ENCODE assay signal across 21 cellular contexts in genomic region chr9:88738708-88739107, GRCh38.
DNase-seq lines count a peak whose midpoint lies in the region; ATAC-seq, FAIRE-seq and TF ChIP-seq lines count a peak whose summit lies in the region.
"Had no signal": no experiment of that assay in that cellular context is flagged by ENCODE, and none has a peak within 500 bp of the region (broad histone marks: within the 10 kb centered on the region; RNA-seq: fewer than 3 reads in every experiment).

No MANE protein-coding gene starts in this region.

- intact Hi-C loops in A673 (cut with micrococcal nuclease; ENCODE audit: unreplicated experiment): no loop called here

- no peaks in the 10 kb centered on the region for H3K36me3 ChIP-seq in A673 (ENCODE audit: insufficient read depth, low read length, poor library complexity, severe bottlenecking)
- H3K36me3 ChIP-seq: gastrocnemius medialis had no signal

- no peaks in the 10 kb centered on the region for H3K9me3 ChIP-seq in A673 (ENCODE audit: low read depth, low read length, poor library complexity, severe bottlenecking)
- H3K9me3 ChIP-seq: gastrocnemius medialis had no signal

- no peak overlapping the region for H3K27ac ChIP-seq in A673 (ENCODE audit: low read depth, low read length, poor library complexity, severe bottlenecking)
- H3K27ac ChIP-seq: gastrocnemius medialis had no signal

- no peaks in the 10 kb centered on the region for H3K27me3 ChIP-seq in A673 (replicated peaks; ENCODE audit: insufficient read depth, low read depth, low read length, poor library complexity)
- H3K27me3 ChIP-seq: gastrocnemius medialis had no signal

- TF ChIP-seq CTCF in A673 (conservative IDR thresholded peaks at IDR 0.05; ENCODE audit: low read depth, low read length) (no peak), D721Med (IDR thresholded peaks at IDR 0.05; ENCODE audit: insufficient read depth, missing control alignments) (no peak)

- FAIRE-seq in D721Med (lab: Jason Lieb, UNC): no peak
- FAIRE-seq: astrocyte, TTC549 had no signal

- no peak overlapping the region for H3K4me3 ChIP-seq in A673 (ENCODE audit: low read depth, low read length, poor library complexity, severe bottlenecking)
- H3K4me3 ChIP-seq: gastrocnemius medialis had no signal

- CTCF ChIA-PET in A673 (lab: Charles Lee): no interaction called here

- ATAC-seq in GM21390 (IDR thresholded peaks at IDR 0.05; ENCODE audit: unreplicated experiment): no peak
- no peak for ATAC-seq in HG02970 (IDR thresholded peaks at IDR 0.05; ENCODE audit: low FRiP score, unreplicated experiment)
- ATAC-seq: effector memory CD8-positive, alpha-beta T cell; gastrocnemius medialis had no signal

- peaks cover 53% of the 10 kb centered on the region for H3K4me1 ChIP-seq in A673 (ENCODE audit: insufficient read depth, low read length, poor library complexity, severe bottlenecking)
- H3K4me1 ChIP-seq: gastrocnemius medialis had no signal

- no TSS peak for BruUV-seq in A673 (replicated peaks; lab: Mats Ljungman, UMichigan)

- peak; percentile 60 for DNase-seq in A673 (ENCODE audit: low spot score)
- peak; percentile 80 for DNase-seq in GM04503 (ENCODE audit: low read depth)
- DNase-seq in amniotic epithelial cell (ENCODE audit: low read depth): peak; percentile 16
- peak; percentile 86 for DNase-seq in fibroblast of the conjunctiva (ENCODE audit: low read depth)
- no peak for DNase-seq in D721Med (ENCODE audit: insufficient read length, low spot score)
- DNase-seq in AML-193 (lab: John Stamatoyannopoulos, UW): no peak
- DNase-seq: activated naive CD4-positive, alpha-beta T cell treated with anti-CD3 and anti-CD28 coated beads, Interleukin-2, amount 50 U/mL, for 16 hours; CD4-positive, CD25-positive, alpha-beta regulatory T cell; effector memory CD8-positive, alpha-beta T cell; gastrocnemius medialis; H7; NCI-H1105; NCI-H526; occipital lobe; retina; RPMI8226; stimulated activated CD8-positive, alpha-beta memory T cell treated with anti-CD3 and anti-CD28 coated beads, Interleukin-4, amount 100 ng/mL, for 48 hours had no signal

- POLR2A ChIA-PET in A673 (lab: Charles Lee; ENCODE audit: low non-redundant PET): no interaction called here

Comparison
In these comparisons a context has a peak if more than half of its experiments do, and no peak if none do; other contexts are left out.
1. DNase-seq: peak in A673 (single experiment), GM04503 (single experiment), amniotic epithelial cell (single experiment) and fibroblast of the conjunctiva (single experiment); none in D721Med (single experiment) and AML-193 (0 of 2).